18 cellular contexts compared by ENCODE assay signal in the genomic region with DNA sequence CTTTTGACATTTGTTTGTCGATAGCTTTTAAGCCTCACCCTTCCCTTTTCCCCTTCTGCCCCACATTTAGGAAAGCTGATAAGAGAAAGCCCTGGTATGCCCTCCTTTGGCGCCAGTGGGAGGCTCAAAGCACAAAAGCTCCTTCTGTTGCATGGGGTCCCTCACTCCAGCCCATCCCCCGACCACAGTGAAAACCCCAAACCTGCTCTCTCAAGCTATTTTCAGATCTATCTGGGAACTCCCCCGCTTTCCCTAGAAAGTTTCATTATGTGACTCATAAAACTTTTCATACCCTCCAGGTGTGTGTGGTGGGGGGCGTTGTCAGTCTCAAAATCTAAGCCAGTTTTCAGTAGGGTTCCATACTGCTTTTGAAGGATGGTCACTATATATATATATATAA.
DNase-seq lines count a peak whose midpoint lies in the region; ATAC-seq and TF ChIP-seq lines count a peak whose summit lies in the region.
"Had no signal": no experiment of that assay in that cellular context is flagged by ENCODE, and none has a peak within 500 bp of the region (broad histone marks: within the 10 kb centered on the region; RNA-seq: fewer than 3 reads in every experiment).

No MANE protein-coding gene starts in this region.

- ATAC-seq in GM19023 (IDR thresholded peaks at IDR 0.05; ENCODE audit: unreplicated experiment), result peak; percentile 66
- ATAC-seq in HG02885 (IDR thresholded peaks at IDR 0.05; ENCODE audit: poor library complexity, unreplicated experiment), result peak; percentile 70
- ATAC-seq in heart right ventricle, result no peak

- intact Hi-C loops in heart right ventricle (cut with DNase I), result no loop called here

- H3K27me3 ChIP-seq in hepatocyte (no peaks in the 10 kb centered on the region), heart right ventricle (no peaks in the 10 kb centered on the region)
- H3K27me3 ChIP-seq: BLaER1 treated with 17β-estradiol and CSF1 and Interleukin-3, amounts not matched to agents 10 nM and 100 nM; suprapubic skin; uterus had no signal

- H3K4me1 Mint-ChIP-seq in mesothelial cell of epicardium (no peaks in the 10 kb centered on the region), type B pancreatic cell (ENCODE audit: unreplicated experiment) (peaks cover 10% of the 10 kb centered on the region)
- H3K4me1 Mint-ChIP-seq: activated CD4-positive, alpha-beta T cell treated with anti-CD3 and anti-CD28 coated beads, Interleukin-2, amount 10 ng/mL, durations not matched to agents 7 days and 5 days had no signal

- peak overlapping the region; percentile 16 for H3K4me2 ChIP-seq in hepatocyte
- H3K4me2 ChIP-seq: BLaER1 treated with 17β-estradiol and CSF1 and Interleukin-3, amounts not matched to agents 10 nM and 100 nM had no signal

- H3K27ac ChIP-seq in hepatocyte (peak overlapping the region; percentile 43), heart right ventricle (no peak overlapping the region), caudate nucleus (ENCODE audit: low read depth, low read length) (no peak overlapping the region)
- H3K27ac ChIP-seq: BLaER1 treated with 17β-estradiol and CSF1 and Interleukin-3, amounts not matched to agents 10 nM and 100 nM; suprapubic skin; uterus had no signal

- H3K36me3 Mint-ChIP-seq in mesothelial cell of epicardium (no peaks in the 10 kb centered on the region), type B pancreatic cell (no peaks in the 10 kb centered on the region)
- H3K36me3 Mint-ChIP-seq: activated naive CD8-positive, alpha-beta T cell had no signal

- 72% methylated on average over 5 of the region's 5 CpGs for WGBS in hepatocyte (ENCODE audit: low lambda C conversion rate, missing lambda C conversion rate)
- WGBS in heart right ventricle, 2 donors, result 58 to 67% methylated on average over 5 of the region's 5 CpGs

- H3K27me3 Mint-ChIP-seq in mesothelial cell of epicardium (ENCODE audit: low read depth) (no peaks in the 10 kb centered on the region), type B pancreatic cell (no peaks in the 10 kb centered on the region)
- H3K27me3 Mint-ChIP-seq: activated CD4-positive, alpha-beta T cell treated with anti-CD3 and anti-CD28 coated beads, Interleukin-2, amount 10 ng/mL, durations not matched to agents 7 days and 5 days; activated naive CD8-positive, alpha-beta T cell had no signal

- H3K9me3 Mint-ChIP-seq in mesothelial cell of epicardium, result peaks cover 3% of the 10 kb centered on the region
- H3K9me3 Mint-ChIP-seq in type B pancreatic cell, result no peaks in the 10 kb centered on the region

- H3K4me3 Mint-ChIP-seq in mesothelial cell of epicardium (no peak overlapping the region), type B pancreatic cell (no peak overlapping the region)
- H3K4me3 Mint-ChIP-seq: activated CD4-positive, alpha-beta T cell treated with anti-CD3 and anti-CD28 coated beads, Interleukin-2, amount 10 ng/mL, durations not matched to agents 7 days and 5 days; activated naive CD8-positive, alpha-beta T cell; T-helper 1 cell treated with Interleukin-12 subunit alpha and Interleukin-12 subunit beta and Interleukin-4 antibody, amounts not matched to agents 30 μg/mL and 1 μg/mL, for 36 hours had no signal

- H3K27ac Mint-ChIP-seq in mesothelial cell of epicardium, result no peak overlapping the region
- no peak overlapping the region for H3K27ac Mint-ChIP-seq in type B pancreatic cell
- H3K27ac Mint-ChIP-seq: activated CD4-positive, alpha-beta T cell treated with anti-CD3 and anti-CD28 coated beads, Interleukin-2, amount 10 ng/mL, durations not matched to agents 7 days and 5 days; activated naive CD8-positive, alpha-beta T cell; T-helper 1 cell treated with Interleukin-12 subunit alpha and Interleukin-12 subunit beta and Interleukin-4 antibody, amounts not matched to agents 30 μg/mL and 1 μg/mL, for 36 hours had no signal

- H3K36me3 ChIP-seq in hepatocyte (replicated peaks; ENCODE audit: insufficient read depth, low read depth), result no peaks in the 10 kb centered on the region
- no peaks in the 10 kb centered on the region for H3K36me3 ChIP-seq in heart right ventricle
- H3K36me3 ChIP-seq: BLaER1 treated with 17β-estradiol and CSF1 and Interleukin-3, amounts not matched to agents 10 nM and 100 nM; suprapubic skin; uterus had no signal

- H3K79me2 ChIP-seq in hepatocyte, result no peaks in the 10 kb centered on the region

- TF ChIP-seq CTCF in GM12875 (IDR thresholded peaks at IDR 0.05; ENCODE audit: borderline replicate concordance, insufficient read depth, low read depth, low read length), result no peak
- TF ChIP-seq CTCF in hepatocyte (IDR thresholded peaks at IDR 0.05; ENCODE audit: poor library complexity), result no peak
- no peak for TF ChIP-seq CTCF in mesothelial cell of epicardium (IDR thresholded peaks at IDR 0.05; ENCODE audit: unreplicated experiment)
- TF ChIP-seq CTCF in type B pancreatic cell (conservative IDR thresholded peaks at IDR 0.05), result no peak
- no peak for TF ChIP-seq CTCF in heart right ventricle (IDR thresholded peaks at IDR 0.05)

- H2AFZ ChIP-seq in hepatocyte, result no peak overlapping the region

- H3K9me3 ChIP-seq in hepatocyte (ENCODE audit: low read depth), result no peaks in the 10 kb centered on the region
- H3K9me3 ChIP-seq in heart right ventricle, result no peaks in the 10 kb centered on the region
- H3K9me3 ChIP-seq: BLaER1 treated with 17β-estradiol and CSF1 and Interleukin-3, amounts not matched to agents 10 nM and 100 nM; suprapubic skin; uterus had no signal

- no peaks in the 10 kb centered on the region for H3K9me2 ChIP-seq in hepatocyte (replicated peaks; ENCODE audit: insufficient read depth)

- H4K20me1 ChIP-seq in hepatocyte (ENCODE audit: insufficient read depth, poor library complexity, severe bottlenecking), result no peaks in the 10 kb centered on the region
- H4K20me1 ChIP-seq: BLaER1 treated with 17β-estradiol and CSF1 and Interleukin-3, amounts not matched to agents 10 nM and 100 nM had no signal

- no peak for DNase-seq in hepatocyte (ENCODE audit: low spot score)
- DNase-seq in mesothelial cell of epicardium (ENCODE audit: low spot score in 2 of 2, unreplicated experiment in 2 of 2), result no peak
- no peak for DNase-seq in type B pancreatic cell (ENCODE audit: extremely low spot score, unreplicated experiment)
- no peak for DNase-seq in heart right ventricle
- no peak for DNase-seq in caudate nucleus (lab: John Stamatoyannopoulos, UW)
- DNase-seq: activated CD4-positive, alpha-beta T cell treated with anti-CD3 and anti-CD28 coated beads, Interleukin-2, amount 10 ng/mL, durations not matched to agents 7 days and 5 days; Calu3; cerebellar nuclear complex; NCI-H1417; NCI-H524; uterus had no signal

- peak overlapping the region; percentile 10 for H3K4me3 ChIP-seq in GM12875 (ENCODE audit: low read depth, low read length)
- H3K4me3 ChIP-seq in hepatocyte, result no peak overlapping the region
- no peak overlapping the region for H3K4me3 ChIP-seq in heart right ventricle
- H3K4me3 ChIP-seq: BLaER1 treated with 17β-estradiol and CSF1 and Interleukin-3, amounts not matched to agents 10 nM and 100 nM; suprapubic skin; uterus had no signal

- H3K4me1 ChIP-seq in hepatocyte (ENCODE audit: insufficient read depth) (no peaks in the 10 kb centered on the region), heart right ventricle (no peaks in the 10 kb centered on the region)
- H3K4me1 ChIP-seq: BLaER1 treated with 17β-estradiol and CSF1 and Interleukin-3, amounts not matched to agents 10 nM and 100 nM; suprapubic skin; uterus had no signal

Comparison
In these comparisons a context has a peak if more than half of its experiments do, and no peak if none do; other contexts are left out.
1. ATAC-seq: peak in GM19023 (single experiment) and HG02885 (single experiment); none in heart right ventricle (0 of 8).